ENCODE assay signal across 29 cellular contexts in genomic region chr18:48166336-48166875, GRCh38.
DNase-seq lines count a peak whose midpoint lies in the region; ATAC-seq, FAIRE-seq and TF ChIP-seq lines count a peak whose summit lies in the region.
"Had no signal": no experiment of that assay in that cellular context is flagged by ENCODE, and none has a peak within 500 bp of the region (broad histone marks: within the 10 kb centered on the region; RNA-seq: fewer than 3 reads in every experiment).

No MANE protein-coding gene starts in this region.

- no peak overlapping the region for H3K4me2 ChIP-seq in H1 (ENCODE audit: insufficient read depth in 1 of 2, low read depth in 2 of 2, low read length in 2 of 2)

- no peak overlapping the region for H2BK120ac ChIP-seq in H1 (replicated peaks; ENCODE audit: low read depth, low read length)

- peaks cover 3% of the 10 kb centered on the region; the same call in 1 of the 2 replicates for H3K23me2 ChIP-seq in H1 (ENCODE audit: low read depth, low read length)

- 84% methylated on average over 8 of the region's 8 CpGs; no CpG with 5 or more reads in 1 of the 2 experiments for WGBS in H1 (ENCODE audit: extremely low coverage in 1 of 2, insufficient coverage in 1 of 2, insufficient read length in 1 of 2, insufficient replicate concordance in 2 of 2, low coverage in 1 of 2, low lambda C conversion rate in 2 of 2, missing lambda C conversion rate in 1 of 2), 2 experiments

- no peaks in the 10 kb centered on the region for H3K9me3 ChIP-seq in right atrium auricular region
- no peaks in the 10 kb centered on the region for H3K9me3 ChIP-seq in H1 (ENCODE audit: insufficient read depth in 2 of 2, low read depth in 1 of 2, low read length in 1 of 2)
- no peaks in the 10 kb centered on the region for H3K9me3 ChIP-seq in muscle layer of duodenum (ENCODE audit: control insufficient read depth in 1 of 2, low read length in 2 of 2)
- no peaks in the 10 kb centered on the region for H3K9me3 ChIP-seq in upper lobe of right lung
- H3K9me3 ChIP-seq: ovary, SJCRH30 had no signal

- H3K27ac ChIP-seq in right atrium auricular region (peak overlapping the region in 1 of 2 donors; percentile 5), H1 (ENCODE audit: low read depth, low read length) (no peak overlapping the region), muscle layer of duodenum (ENCODE audit: low read length) (peak overlapping the region; percentile 58), upper lobe of right lung (peak overlapping the region; percentile 36)
- H3K27ac ChIP-seq: brain microvascular endothelial cell, SJCRH30, VCaP had no signal

- no peaks in the 10 kb centered on the region for H3K4me1 Mint-ChIP-seq in immature natural killer cell

- no peak overlapping the region for H3K18ac ChIP-seq in H1 (ENCODE audit: extremely low read depth, low read length)

- H3K36me3 Mint-ChIP-seq in immature natural killer cell, result no peaks in the 10 kb centered on the region

- no peak overlapping the region for H3K9ac ChIP-seq in H1 (replicated peaks in 1 of 4; ENCODE audit: extremely low read depth in 1 of 4, low read depth in 3 of 4, low read length in 3 of 4)

- H3K14ac ChIP-seq in H1 (ENCODE audit: insufficient read length), result no peak overlapping the region

- H3K56ac ChIP-seq in H1 (replicated peaks; ENCODE audit: insufficient read length, low read depth, low read length), result no peak overlapping the region

- no peaks in the 10 kb centered on the region for H4K20me1 ChIP-seq in H1 (replicated peaks in 1 of 2; ENCODE audit: control insufficient read depth in 1 of 2, insufficient read depth in 2 of 2, low read length in 2 of 2)

- H3K9me3 Mint-ChIP-seq in immature natural killer cell, result no peaks in the 10 kb centered on the region
- H3K9me3 Mint-ChIP-seq: activated T-helper 17 cell treated with anti-CD3 and anti-CD28 coated beads, Interleukin-2, amount 50 U/mL, for 72 hours; nephron progenitor cell; stimulated activated naive CD8-positive, alpha-beta T cell treated with anti-CD3 and anti-CD28 coated beads, Interleukin-15, Interleukin-2, amounts not matched to agents 100 ng/mL and 50 ng/mL, for 24 hours had no signal

- H3K27ac Mint-ChIP-seq in immature natural killer cell, result no peak overlapping the region
- H3K27ac Mint-ChIP-seq: activated CD4-positive, alpha-beta T cell treated with anti-CD3 and anti-CD28 coated beads for 36 hours; activated CD8-positive, alpha-beta T cell treated with anti-CD3 and anti-CD28 coated beads, Interleukin-2, amount 10 ng/mL, durations not matched to agents 7 days and 5 days; stimulated activated naive CD8-positive, alpha-beta T cell treated with anti-CD3 and anti-CD28 coated beads, Interleukin-15, Interleukin-2, amounts not matched to agents 100 ng/mL and 50 ng/mL, for 24 hours had no signal

- no peak overlapping the region for H2BK12ac ChIP-seq in H1 (ENCODE audit: low read depth, low read length)

- no peak for TF ChIP-seq POLR2A in H1 (IDR thresholded peaks at IDR 0.05; ENCODE audit: control extremely low read depth in 1 of 2, low read depth in 2 of 2, low read length in 2 of 2)

- H2BK5ac ChIP-seq in H1 (ENCODE audit: low read depth, low read length), result no peak overlapping the region

- POLR2A ChIA-PET in H1 (lab: Charles Lee; ENCODE audit: partially characterized antibody), result interaction anchor here (1.4 kb wide), 1 partner anchor 16 kb away, joined by 4 read pairs; no protein-coding TSS in a partner anchor

- H4K5ac ChIP-seq in H1 (ENCODE audit: insufficient read length, low read depth, low read length), result no peak overlapping the region

- ATAC-seq in upper lobe of right lung (no peak), HG02571 (IDR thresholded peaks at IDR 0.05; ENCODE audit: unreplicated experiment) (no peak), GM21619 (IDR thresholded peaks at IDR 0.05; ENCODE audit: unreplicated experiment) (no peak)
- ATAC-seq: activated CD8-positive, alpha-beta T cell treated with anti-CD3 and anti-CD28 coated beads, Interleukin-2, amount 10 ng/mL, durations not matched to agents 7 days and 5 days; activated T-helper 17 cell treated with anti-CD3 and anti-CD28 coated beads, Interleukin-2, amount 50 U/mL, for 72 hours had no signal

- H3K4me1 ChIP-seq in right atrium auricular region, result peaks cover 0 to 41% of the 10 kb centered on the region in 2 donors
- H3K4me1 ChIP-seq in H1 (replicated peaks in 1 of 4; ENCODE audit: control insufficient read depth in 3 of 4, insufficient read depth in 4 of 4, low read length in 3 of 4), result peaks cover 2 to 9% (median 6%) of the 10 kb centered on the region in 4 experiments
- H3K4me1 ChIP-seq in muscle layer of duodenum (ENCODE audit: control insufficient read depth in 1 of 2, insufficient read depth in 2 of 2, low read length in 2 of 2), result peaks cover 12 to 23% of the 10 kb centered on the region in 2 donors
- H3K4me1 ChIP-seq in upper lobe of right lung, result peaks cover 23% of the 10 kb centered on the region

- no peaks in the 10 kb centered on the region for H3K79me2 ChIP-seq in H1 (ENCODE audit: control insufficient read depth in 1 of 2, insufficient read depth in 2 of 2, low read length in 2 of 2)

- H2BK20ac ChIP-seq in H1 (ENCODE audit: low read length), result no peak overlapping the region

- H3K4ac ChIP-seq in H1 (replicated peaks; ENCODE audit: insufficient read length, low read depth, low read length), result no peak overlapping the region

- peak; percentile 61 for DNase-seq in cardiac septum (ENCODE audit: low spot score)
- DNase-seq in right atrium auricular region (ENCODE audit: low spot score), result no peak
- no peak for DNase-seq in H1 (ENCODE audit: low read depth in 1 of 2, low spot score in 2 of 2)
- DNase-seq in upper lobe of right lung, result no peak
- no peak for DNase-seq in immature natural killer cell
- DNase-seq: 8988T; activated CD4-positive, alpha-beta T cell treated with anti-CD3 and anti-CD28 coated beads for 36 hours; activated CD8-positive, alpha-beta T cell treated with anti-CD3 and anti-CD28 coated beads, Interleukin-2, amount 10 ng/mL, durations not matched to agents 7 days and 5 days; activated naive CD4-positive, alpha-beta T cell treated with anti-CD3 and anti-CD28 coated beads, Interleukin-2, amount 50 U/mL, for 16 hours; amygdala; brain microvascular endothelial cell; effector CD4-positive, alpha-beta T cell; islet precursor cell; midbrain; NCI-H1436 treated with DMSO at 0.1 percent for 48 hours; NCI-H446; NCI-H82; nephron progenitor cell; SJCRH30; stimulated activated CD8-positive, alpha-beta memory T cell treated with anti-CD3 and anti-CD28 coated beads, Interleukin-4, amount 100 ng/mL, for 48 hours; T1000 had no signal

- H3K4me3 ChIP-seq in right atrium auricular region, result no peak overlapping the region
- H3K4me3 ChIP-seq in H1 (ENCODE audit: extremely low read depth in 1 of 4, insufficient read depth in 2 of 4, low read depth in 3 of 4, low read length in 4 of 4), result no peak overlapping the region
- no peak overlapping the region for H3K4me3 ChIP-seq in muscle layer of duodenum (ENCODE audit: low read depth in 1 of 2, low read length in 2 of 2)
- H3K4me3 ChIP-seq in upper lobe of right lung, result no peak overlapping the region
- H3K4me3 ChIP-seq: ovary, SJCRH30 had no signal

- no peak for TF ChIP-seq RAD21 in H1 (IDR thresholded peaks at IDR 0.05 in 1 of 2, conservative IDR thresholded peaks at IDR 0.05 in 1 of 2; ENCODE audit: low read depth in 2 of 2, low read length in 2 of 2)

- intact Hi-C loops in cardiac septum (cut with DNase I) (no loop called here), upper lobe of right lung (cut with DNase I) (no loop called here)

- H3K36me3 ChIP-seq in right atrium auricular region, result no peaks in the 10 kb centered on the region
- no peaks in the 10 kb centered on the region for H3K36me3 ChIP-seq in H1 (ENCODE audit: control insufficient read depth in 2 of 4, insufficient read depth in 4 of 4, low read length in 3 of 4)
- H3K36me3 ChIP-seq in muscle layer of duodenum (ENCODE audit: control insufficient read depth in 1 of 2, insufficient read depth in 2 of 2, low read length in 2 of 2), result no peaks in the 10 kb centered on the region
- H3K36me3 ChIP-seq in upper lobe of right lung, result no peaks in the 10 kb centered on the region
- H3K36me3 ChIP-seq: brain microvascular endothelial cell, ovary, SJCRH30 had no signal

- CTCF ChIA-PET in H1 (lab: Charles Lee; ENCODE audit: partially characterized antibody), result interaction anchor here (0.8 to 4.7 kb wide), 6 partner anchors 16 to 412 kb away, joined by 3 to 17 read pairs (median 4); no protein-coding TSS in a partner anchor

- no peak overlapping the region for H4K91ac ChIP-seq in H1 (replicated peaks; ENCODE audit: insufficient read length, low read length)

- peaks cover 2 to 4% (median 2%) of the 10 kb centered on the region in 3 donors for H3K27me3 Mint-ChIP-seq in immature natural killer cell (ENCODE audit: low read depth in 3 of 3)
- H3K27me3 Mint-ChIP-seq: activated T-helper 17 cell treated with anti-CD3 and anti-CD28 coated beads, Interleukin-2, amount 50 U/mL, for 72 hours had no signal

- no peaks in the 10 kb centered on the region for H3K79me1 ChIP-seq in H1 (ENCODE audit: low read depth, low read length)

- H4K8ac ChIP-seq in H1 (ENCODE audit: extremely low read depth, insufficient read depth, low read length), result no peak overlapping the region

- H3K23ac ChIP-seq in H1 (ENCODE audit: insufficient read length), result no peak overlapping the region

- no peak overlapping the region for H2BK15ac ChIP-seq in H1 (ENCODE audit: low read length)

- H2AK5ac ChIP-seq in H1 (ENCODE audit: low read depth, low read length), result 0 out of 2 replicates have a peak overlapping the region, but pooled peaks have one; percentile 13

- FAIRE-seq in H1 (lab: Jason Lieb, UNC), result no peak
- FAIRE-seq: RCC 7860 had no signal

- H3K4me3 Mint-ChIP-seq in immature natural killer cell, result no peak overlapping the region
- H3K4me3 Mint-ChIP-seq: activated CD4-positive, alpha-beta T cell treated with anti-CD3 and anti-CD28 coated beads for 36 hours; activated CD8-positive, alpha-beta T cell treated with anti-CD3 and anti-CD28 coated beads, Interleukin-2, amount 10 ng/mL, durations not matched to agents 7 days and 5 days; activated T-helper 17 cell treated with anti-CD3 and anti-CD28 coated beads, Interleukin-2, amount 50 U/mL, for 72 hours; stimulated activated naive CD8-positive, alpha-beta T cell treated with anti-CD3 and anti-CD28 coated beads, Interleukin-15, Interleukin-2, amounts not matched to agents 100 ng/mL and 50 ng/mL, for 24 hours had no signal

- H2AFZ ChIP-seq in H1 (ENCODE audit: low read length), result no peak overlapping the region

- TF ChIP-seq EP300 in H1 (IDR thresholded peaks at IDR 0.05; ENCODE audit: borderline replicate concordance in 1 of 2, low read depth in 2 of 2, low read length in 2 of 2), result no peak

- no peak for TF ChIP-seq CTCF in right atrium auricular region (IDR thresholded peaks at IDR 0.05)
- TF ChIP-seq CTCF in H1 (IDR thresholded peaks at IDR 0.05; ENCODE audit: control extremely low read depth in 1 of 3, insufficient read depth in 1 of 3, low read depth in 1 of 3, low read length in 3 of 3), result no peak
- no peak for TF ChIP-seq CTCF in upper lobe of right lung (IDR thresholded peaks at IDR 0.05)

- H3K27me3 ChIP-seq in right atrium auricular region, result no peaks in the 10 kb centered on the region
- H3K27me3 ChIP-seq in H1 (replicated peaks in 1 of 4; ENCODE audit: control insufficient read depth in 3 of 4, extremely low read depth in 1 of 4, insufficient read depth in 3 of 4, low read length in 3 of 4), result peaks cover 0 to 7% (median 2%) of the 10 kb centered on the region in 4 experiments; a peak in 3 of 7 replicates
- H3K27me3 ChIP-seq in muscle layer of duodenum (ENCODE audit: low read depth, low read length), result no peaks in the 10 kb centered on the region
- H3K27me3 ChIP-seq in upper lobe of right lung, result no peaks in the 10 kb centered on the region
- H3K27me3 ChIP-seq: brain microvascular endothelial cell, ovary, SJCRH30 had no signal
